Comparison of ENCODE assay signal across 31 cellular contexts in genomic region chr10:121540773-121541395, GRCh38. TPM values are rescaled to one million over a fixed set of nuclear protein-coding genes. Genes with fewer than 3 reads are reported as not detected.
DNase-seq lines count a peak whose midpoint lies in the region; ATAC-seq and TF ChIP-seq lines count a peak whose summit lies in the region.
"Had no signal": no experiment of that assay in that cellular context is flagged by ENCODE, and none has a peak within 500 bp of the region (broad histone marks: within the 10 kb centered on the region; RNA-seq: fewer than 3 reads in every experiment).

No MANE protein-coding gene starts in this region.

- H3K36me3 ChIP-seq in right atrium auricular region (no peaks in the 10 kb centered on the region), mesenchymal stem cell (ENCODE audit: control insufficient read depth in 1 of 2, insufficient read depth in 2 of 2, low read depth in 1 of 2, low read length in 2 of 2) (peaks cover 0 to 3% of the 10 kb centered on the region in 2 experiments)
- H3K36me3 ChIP-seq: colonic mucosa, MG63 had no signal

- no peaks in the 10 kb centered on the region for H3K9me3 ChIP-seq in right atrium auricular region
- no peaks in the 10 kb centered on the region for H3K9me3 ChIP-seq in mesenchymal stem cell (ENCODE audit: control insufficient read depth, low read length)
- H3K9me3 ChIP-seq: colonic mucosa, gastroesophageal sphincter, MG63, SJCRH30 had no signal

- no peak overlapping the region for H3K4me3 ChIP-seq in right atrium auricular region
- no peak overlapping the region for H3K4me3 ChIP-seq in mesenchymal stem cell (ENCODE audit: insufficient read depth in 1 of 2, low read depth in 1 of 2, low read length in 2 of 2)
- H3K4me3 ChIP-seq: colonic mucosa, gastroesophageal sphincter, MG63, SJCRH30 had no signal

- no peak for TF ChIP-seq CTCF in right atrium auricular region (IDR thresholded peaks at IDR 0.05)

- no peak overlapping the region for H3K4me2 ChIP-seq in mesenchymal stem cell (ENCODE audit: low read length, poor library complexity, severe bottlenecking)

- no peak overlapping the region for H3K9ac ChIP-seq in mesenchymal stem cell (ENCODE audit: low read length)

- no peak overlapping the region for H3K14ac ChIP-seq in mesenchymal stem cell (ENCODE audit: low read length in 2 of 2)

- H2BK15ac ChIP-seq in mesenchymal stem cell (ENCODE audit: low read depth, poor library complexity, severe bottlenecking): no peak overlapping the region

- ATAC-seq in left cardiac atrium: peak; percentile 19 to 63
- ATAC-seq in stimulated activated naive B cell treated with anti-CD40 and anti-IgM and Interleukin-4, amounts not matched to agents 10 μg/mL and 1 μg/mL and 100 μg/mL, for 72 hours (replicated peaks): no peak
- ATAC-seq: gastroesophageal sphincter had no signal

- no peaks in the 10 kb centered on the region for H3K79me1 ChIP-seq in mesenchymal stem cell (replicated peaks; ENCODE audit: low read length, poor library complexity, severe bottlenecking)

- peak overlapping the region; percentile 15 for H2AK5ac ChIP-seq in mesenchymal stem cell (ENCODE audit: low read length, severe bottlenecking)

- H3K23ac ChIP-seq in mesenchymal stem cell (ENCODE audit: low read length in 2 of 2): no peak overlapping the region

- no peak overlapping the region for H3K27ac Mint-ChIP-seq in T-helper 2 cell treated with Interferon-gamma antibody and Interleukin-4, amounts not matched to agents 5 μg/mL and 100 μg/mL, for 36 hours
- no peak overlapping the region for H3K27ac Mint-ChIP-seq in stimulated activated naive B cell treated with anti-CD40 and anti-IgM and Interleukin-4, amounts not matched to agents 10 μg/mL and 1 μg/mL and 100 μg/mL, for 72 hours
- H3K27ac Mint-ChIP-seq: activated T-helper 2 cell treated with anti-CD3 and anti-CD28 coated beads, Interferon-gamma antibody, Interleukin-2, Interleukin-4, amounts not matched to agents 10 μg/mL and 5 μg/mL and 100 μg/mL, durations not matched to agents 14 hours and 24 hours and 36 hours; CD14-positive monocyte; type B pancreatic cell had no signal

- DNase-seq in left cardiac atrium (no peak), right atrium auricular region (ENCODE audit: low spot score) (no peak), caudate nucleus (lab: John Stamatoyannopoulos, UW) (no peak), mesenchymal stem cell (no peak), NCI-H510A (lab: John Stamatoyannopoulos, UW) (no peak)
- DNase-seq in T-helper 2 cell treated with Interferon-gamma antibody and Interleukin-4, amounts not matched to agents 5 μg/mL and 100 μg/mL, for 36 hours (ENCODE audit: low spot score): no peak
- no peak for DNase-seq in stimulated activated CD4-positive, alpha-beta T cell treated with anti-CD3 and anti-CD28 coated beads, Interleukin-12 subunit alpha, Interleukin-12 subunit beta, amount 100 ng/mL, for 4 hours
- no peak for DNase-seq in stimulated activated naive B cell treated with anti-CD40 and anti-IgM and Interleukin-4, amounts not matched to agents 10 μg/mL and 1 μg/mL and 100 μg/mL, for 72 hours
- DNase-seq: activated CD4-positive, alpha-beta T cell treated with anti-CD3 and anti-CD28 coated beads for 48 hours; activated naive CD4-positive, alpha-beta T cell treated with anti-CD3 and anti-CD28 coated beads, Interleukin-2, amount 50 U/mL, for 16 hours; activated T-cell treated with anti-CD3 and anti-CD28 coated beads for 4 hours; Calu3; colonic mucosa; effector CD8-positive, alpha-beta T cell; GOT3; KG1; MG63; NCI-H1417; NCI-H2029; NCI-H2227 treated with DMSO at 0.1 percent for 48 hours; NCI-H748 treated with DMSO at 0.1 percent for 48 hours; posterior cingulate gyrus; SJCRH30; stimulated activated CD4-positive, alpha-beta T cell treated with anti-CD3 and anti-CD28 coated beads, Interleukin-4, amount 100 ng/mL, for 24 hours; T1000 had no signal

- no peak overlapping the region for H2BK120ac ChIP-seq in mesenchymal stem cell (ENCODE audit: low read depth, low read length)

- H2BK5ac ChIP-seq in mesenchymal stem cell (ENCODE audit: low read depth, low read length, poor library complexity, severe bottlenecking): peak overlapping the region; percentile 37

- H3K4me1 Mint-ChIP-seq in T-helper 2 cell treated with Interferon-gamma antibody and Interleukin-4, amounts not matched to agents 5 μg/mL and 100 μg/mL, for 36 hours (ENCODE audit: low read depth): no peaks in the 10 kb centered on the region
- H3K4me1 Mint-ChIP-seq in stimulated activated naive B cell treated with anti-CD40 and anti-IgM and Interleukin-4, amounts not matched to agents 10 μg/mL and 1 μg/mL and 100 μg/mL, for 72 hours: no peaks in the 10 kb centered on the region
- H3K4me1 Mint-ChIP-seq: CD14-positive monocyte had no signal

- no peak overlapping the region for H3K4ac ChIP-seq in mesenchymal stem cell (ENCODE audit: low read depth in 1 of 2, low read length in 2 of 2)

- intact Hi-C loops in left cardiac atrium (cut with DNase I): no loop called here

- H3K27ac ChIP-seq in right atrium auricular region (no peak overlapping the region), caudate nucleus (ENCODE audit: low read depth, low read length) (peak overlapping the region; percentile 36), mesenchymal stem cell (ENCODE audit: low read length, poor library complexity, severe bottlenecking) (peak overlapping the region; percentile 65)
- H3K27ac ChIP-seq: colonic mucosa, gastroesophageal sphincter, SJCRH30, VCaP had no signal

- 76% methylated on average over 5 of the region's 6 CpGs for WGBS in mesenchymal stem cell

- no peaks in the 10 kb centered on the region for H3K27me3 Mint-ChIP-seq in T-helper 2 cell treated with Interferon-gamma antibody and Interleukin-4, amounts not matched to agents 5 μg/mL and 100 μg/mL, for 36 hours (ENCODE audit: low read depth)
- no peaks in the 10 kb centered on the region for H3K27me3 Mint-ChIP-seq in stimulated activated naive B cell treated with anti-CD40 and anti-IgM and Interleukin-4, amounts not matched to agents 10 μg/mL and 1 μg/mL and 100 μg/mL, for 72 hours
- H3K27me3 Mint-ChIP-seq: type B pancreatic cell had no signal

- no peak overlapping the region for H3K4me3 Mint-ChIP-seq in T-helper 2 cell treated with Interferon-gamma antibody and Interleukin-4, amounts not matched to agents 5 μg/mL and 100 μg/mL, for 36 hours
- no peak overlapping the region for H3K4me3 Mint-ChIP-seq in stimulated activated naive B cell treated with anti-CD40 and anti-IgM and Interleukin-4, amounts not matched to agents 10 μg/mL and 1 μg/mL and 100 μg/mL, for 72 hours
- H3K4me3 Mint-ChIP-seq: CD14-positive monocyte had no signal

- no peak overlapping the region for H3K18ac ChIP-seq in mesenchymal stem cell (ENCODE audit: low read depth in 1 of 2, low read length in 2 of 2)

- no peak overlapping the region for H4K8ac ChIP-seq in mesenchymal stem cell (ENCODE audit: low read length)

- no peak overlapping the region for H2BK12ac ChIP-seq in mesenchymal stem cell (ENCODE audit: low read length in 2 of 2)

- H3K9me3 Mint-ChIP-seq in T-helper 2 cell treated with Interferon-gamma antibody and Interleukin-4, amounts not matched to agents 5 μg/mL and 100 μg/mL, for 36 hours: no peaks in the 10 kb centered on the region
- peaks cover 3% of the 10 kb centered on the region in 2 donors for H3K9me3 Mint-ChIP-seq in stimulated activated naive B cell treated with anti-CD40 and anti-IgM and Interleukin-4, amounts not matched to agents 10 μg/mL and 1 μg/mL and 100 μg/mL, for 72 hours
- H3K9me3 Mint-ChIP-seq: activated T-helper 2 cell treated with anti-CD3 and anti-CD28 coated beads, Interferon-gamma antibody, Interleukin-2, Interleukin-4, amounts not matched to agents 10 μg/mL and 5 μg/mL and 100 μg/mL, durations not matched to agents 14 hours and 24 hours and 36 hours had no signal

- H3K27me3 ChIP-seq in right atrium auricular region: no peaks in the 10 kb centered on the region
- H3K27me3 ChIP-seq in mesenchymal stem cell (ENCODE audit: control insufficient read depth in 1 of 2, insufficient read depth in 1 of 2, low read length in 2 of 2): no peaks in the 10 kb centered on the region
- H3K27me3 ChIP-seq: colonic mucosa, gastroesophageal sphincter, MG63, SJCRH30 had no signal

- no peaks in the 10 kb centered on the region for H3K4me1 ChIP-seq in right atrium auricular region
- H3K4me1 ChIP-seq in mesenchymal stem cell (ENCODE audit: control insufficient read depth, insufficient read depth, low read depth, low read length): peaks cover 5% of the 10 kb centered on the region
- H3K4me1 ChIP-seq: colonic mucosa, SJCRH30 had no signal

- H2AFZ ChIP-seq in mesenchymal stem cell (ENCODE audit: low read depth, low read length): no peak overlapping the region

- H3K36me3 Mint-ChIP-seq in T-helper 2 cell treated with Interferon-gamma antibody and Interleukin-4, amounts not matched to agents 5 μg/mL and 100 μg/mL, for 36 hours (ENCODE audit: low read depth): no peaks in the 10 kb centered on the region
- H3K36me3 Mint-ChIP-seq in stimulated activated naive B cell treated with anti-CD40 and anti-IgM and Interleukin-4, amounts not matched to agents 10 μg/mL and 1 μg/mL and 100 μg/mL, for 72 hours: no peaks in the 10 kb centered on the region
- H3K36me3 Mint-ChIP-seq: CD14-positive monocyte had no signal

- H4K91ac ChIP-seq in mesenchymal stem cell (ENCODE audit: low read length): no peak overlapping the region

RNA-seq across cellular contexts. Expression of gene FGFR2, which starts 57.4 kb away (rescaled TPM):
- total RNA-seq in left cardiac atrium: 10 to 100 TPM in 1 of 2 donors, 1 to 10 TPM in 1; 6.1 to 24.4 TPM
- 10 to 100 TPM in 1 of 2 donors, 1 to 10 TPM in 1; 2.8 to 19.0 TPM for total RNA-seq in right atrium auricular region
- polyA plus RNA-seq in mesenchymal stem cell (2013, experiment 1 of 2): 0.83 TPM
- 0.92 TPM for polyA plus RNA-seq in mesenchymal stem cell (2013, experiment 2 of 2)
- total RNA-seq: activated T-helper 2 cell treated with anti-CD3 and anti-CD28 coated beads, Interferon-gamma antibody, Interleukin-2, Interleukin-4, amounts not matched to agents 10 μg/mL and 5 μg/mL and 100 μg/mL, durations not matched to agents 14 hours and 24 hours and 36 hours; HT1080 had no signal
- polyA plus RNA-seq: CD14-positive monocyte had no signal

Comparison
In these comparisons a context has a peak if more than half of its experiments do, and no peak if none do; other contexts are left out.
1. ATAC-seq: peak in left cardiac atrium (2 of 2); none in stimulated activated naive B cell treated with anti-CD40 and anti-IgM and Interleukin-4, amounts not matched to agents 10 μg/mL and 1 μg/mL and 100 μg/mL, for 72 hours (0 of 2).
2. H3K27ac ChIP-seq: peak in caudate nucleus (single experiment) and mesenchymal stem cell (single experiment); none in right atrium auricular region (0 of 2).